In the genomic region with DNA sequence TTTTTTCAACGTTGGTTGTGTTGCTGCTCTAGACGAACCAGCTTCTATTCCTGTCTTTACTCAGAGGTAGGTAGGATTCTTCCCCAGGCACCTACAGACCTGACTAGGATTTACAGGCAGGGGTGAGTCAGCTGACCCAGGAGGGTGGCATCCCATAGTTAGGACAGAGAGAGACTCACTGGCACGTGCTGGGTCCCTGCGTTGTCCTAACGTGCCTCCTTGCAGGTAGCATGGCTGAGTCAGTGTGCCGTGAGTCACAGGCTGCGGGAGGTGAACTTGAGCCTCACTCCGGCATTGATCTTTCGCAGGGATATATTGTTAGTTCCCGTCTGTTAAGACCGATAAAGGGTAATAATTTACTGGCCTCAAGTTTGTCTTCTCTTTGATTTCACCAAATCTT, we compare ENCODE assay signal across 12 cellular contexts.
A peak's percentile ranks its signal among the peaks of the same experiment; 100 is the strongest.
DNase-seq lines count a peak whose midpoint lies in the region; ATAC-seq, FAIRE-seq and TF ChIP-seq lines count a peak whose summit lies in the region.
"Had no signal": no experiment of that assay in that cellular context is flagged by ENCODE, and none has a peak within 500 bp of the region (broad histone marks: within the 10 kb centered on the region; RNA-seq: fewer than 3 reads in every experiment).

No MANE protein-coding gene starts in this region.

- peaks cover 13 to 14% of the 10 kb centered on the region in 2 donors for H3K4me1 ChIP-seq in kidney (ENCODE audit: control insufficient read depth in 1 of 2, insufficient read depth in 1 of 2, low read depth in 1 of 2, low read length in 2 of 2)

- peak overlapping the region; percentile 26 for H3K27ac Mint-ChIP-seq in stimulated activated naive CD8-positive, alpha-beta T cell treated with anti-CD3 and anti-CD28 coated beads, Interleukin-15, Interleukin-2, amounts not matched to agents 100 ng/mL and 50 ng/mL, for 24 hours
- H3K27ac Mint-ChIP-seq in activated CD8-positive, alpha-beta T cell treated with anti-CD3 and anti-CD28 coated beads, Interleukin-2, amount 10 ng/mL, durations not matched to agents 7 days and 5 days, result peak overlapping the region; percentile 79
- no peak overlapping the region for H3K27ac Mint-ChIP-seq in WTC11

- no peak for FAIRE-seq in kidney (lab: Jason Lieb, UNC)

- no peak overlapping the region for H3K9ac ChIP-seq in kidney (ENCODE audit: low read length in 2 of 2)

- intact Hi-C loops in kidney (cut with DNase I), result no loop called here

- POLR2A ChIA-PET in activated CD8-positive, alpha-beta T cell treated with anti-CD3 and anti-CD28 coated beads, Interleukin-2, amount 10 ng/mL, durations not matched to agents 7 days and 5 days (lab: Charles Lee), result interaction anchor here (0.6 to 2.4 kb wide), 5 partner anchors 8 to 244 kb away, joined by 3 to 8 read pairs (median 3); partner anchors contain the start of gene PFKFB3
- POLR2A ChIA-PET in WTC11 (lab: Charles Lee), result interaction anchor here (0.7 kb wide), 1 partner anchor 178 kb away, joined by 4 read pairs; no protein-coding TSS in a partner anchor

- no peaks in the 10 kb centered on the region for H3K9me3 ChIP-seq in kidney (ENCODE audit: control insufficient read depth in 1 of 2, low read length in 2 of 2)
- no peaks in the 10 kb centered on the region for H3K9me3 ChIP-seq in MG63
- H3K9me3 ChIP-seq: suprapubic skin had no signal

- H3K4me1 Mint-ChIP-seq in stimulated activated naive CD8-positive, alpha-beta T cell treated with anti-CD3 and anti-CD28 coated beads, Interleukin-15, Interleukin-2, amounts not matched to agents 100 ng/mL and 50 ng/mL, for 24 hours (ENCODE audit: low read depth), result peaks cover 68% of the 10 kb centered on the region
- H3K4me1 Mint-ChIP-seq in activated CD8-positive, alpha-beta T cell treated with anti-CD3 and anti-CD28 coated beads, Interleukin-2, amount 10 ng/mL, durations not matched to agents 7 days and 5 days (ENCODE audit: low read depth), result peaks cover 64% of the 10 kb centered on the region
- H3K4me1 Mint-ChIP-seq in WTC11, result peaks cover 8% of the 10 kb centered on the region

- H3K9me3 Mint-ChIP-seq in stimulated activated naive CD8-positive, alpha-beta T cell treated with anti-CD3 and anti-CD28 coated beads, Interleukin-15, Interleukin-2, amounts not matched to agents 100 ng/mL and 50 ng/mL, for 24 hours, result peaks cover under 1% of the 10 kb centered on the region
- H3K9me3 Mint-ChIP-seq in activated CD8-positive, alpha-beta T cell treated with anti-CD3 and anti-CD28 coated beads, Interleukin-2, amount 10 ng/mL, durations not matched to agents 7 days and 5 days (ENCODE audit: insufficient read depth), result peaks cover 22% of the 10 kb centered on the region
- peaks cover 13% of the 10 kb centered on the region for H3K9me3 Mint-ChIP-seq in WTC11

- CTCF ChIA-PET in activated CD8-positive, alpha-beta T cell treated with anti-CD3 and anti-CD28 coated beads, Interleukin-2, amount 10 ng/mL, durations not matched to agents 7 days and 5 days (lab: Charles Lee), result interaction anchor here (1.8 to 2.5 kb wide), 2 partner anchors 48 to 102 kb away, joined by 10 to 22 read pairs; no protein-coding TSS in a partner anchor
- CTCF ChIA-PET in WTC11 (lab: Charles Lee), result interaction anchor here (0.5 to 1.4 kb wide), 2 partner anchors 103 to 356 kb away, joined by 3 read pairs; no protein-coding TSS in a partner anchor

- H3K4me3 ChIP-seq in kidney (ENCODE audit: low read length in 2 of 2), result no peak overlapping the region
- no peak overlapping the region for H3K4me3 ChIP-seq in MG63
- H3K4me3 ChIP-seq: skin epidermis, suprapubic skin had no signal

- peaks cover 5% of the 10 kb centered on the region for H3K36me3 Mint-ChIP-seq in stimulated activated naive CD8-positive, alpha-beta T cell treated with anti-CD3 and anti-CD28 coated beads, Interleukin-15, Interleukin-2, amounts not matched to agents 100 ng/mL and 50 ng/mL, for 24 hours (ENCODE audit: low read depth)
- peaks cover 39% of the 10 kb centered on the region for H3K36me3 Mint-ChIP-seq in activated CD8-positive, alpha-beta T cell treated with anti-CD3 and anti-CD28 coated beads, Interleukin-2, amount 10 ng/mL, durations not matched to agents 7 days and 5 days (ENCODE audit: low read depth)
- no peaks in the 10 kb centered on the region; the same call in 1 of the 2 replicates for H3K36me3 Mint-ChIP-seq in WTC11

- H3K36me3 ChIP-seq in kidney (ENCODE audit: control insufficient read depth in 1 of 2, insufficient read depth in 2 of 2, low read length in 2 of 2), result no peaks in the 10 kb centered on the region
- H3K36me3 ChIP-seq in MG63, result no peaks in the 10 kb centered on the region
- H3K36me3 ChIP-seq: suprapubic skin had no signal

- H3K4me3 Mint-ChIP-seq in stimulated activated naive CD8-positive, alpha-beta T cell treated with anti-CD3 and anti-CD28 coated beads, Interleukin-15, Interleukin-2, amounts not matched to agents 100 ng/mL and 50 ng/mL, for 24 hours, result peak overlapping the region; percentile 5
- H3K4me3 Mint-ChIP-seq in activated CD8-positive, alpha-beta T cell treated with anti-CD3 and anti-CD28 coated beads, Interleukin-2, amount 10 ng/mL, durations not matched to agents 7 days and 5 days, result no peak overlapping the region
- H3K4me3 Mint-ChIP-seq in WTC11, result no peak overlapping the region

- DNase-seq in stimulated activated naive CD8-positive, alpha-beta T cell treated with anti-CD3 and anti-CD28 coated beads, Interleukin-15, Interleukin-2, amounts not matched to agents 100 U/mL and 50 U/mL, for 24 hours, result no peak
- DNase-seq in activated CD8-positive, alpha-beta T cell treated with anti-CD3 and anti-CD28 coated beads, Interleukin-2, amount 10 ng/mL, durations not matched to agents 7 days and 5 days, result no peak
- DNase-seq in kidney (peak; percentile 90), MG63 (no peak), superior temporal gyrus (ENCODE audit: extremely low spot score) (no peak), WTC11 (ENCODE audit: low spot score) (no peak)
- DNase-seq: HCEC 1CT, NCI-H2171 had no signal

- H3K27ac ChIP-seq in kidney (ENCODE audit: low read depth in 2 of 2, low read length in 2 of 2), result peak overlapping the region in 1 of 2 donors; percentile 24
- H3K27ac ChIP-seq: suprapubic skin had no signal

- H3K27me3 ChIP-seq in MG63, result no peaks in the 10 kb centered on the region
- H3K27me3 ChIP-seq: suprapubic skin had no signal

- no peaks in the 10 kb centered on the region for H3K27me3 Mint-ChIP-seq in stimulated activated naive CD8-positive, alpha-beta T cell treated with anti-CD3 and anti-CD28 coated beads, Interleukin-15, Interleukin-2, amounts not matched to agents 100 ng/mL and 50 ng/mL, for 24 hours
- H3K27me3 Mint-ChIP-seq in activated CD8-positive, alpha-beta T cell treated with anti-CD3 and anti-CD28 coated beads, Interleukin-2, amount 10 ng/mL, durations not matched to agents 7 days and 5 days (ENCODE audit: low read depth), result no peaks in the 10 kb centered on the region
- no peaks in the 10 kb centered on the region for H3K27me3 Mint-ChIP-seq in WTC11 (ENCODE audit: low read depth)

- no peak for TF ChIP-seq CTCF in kidney (IDR thresholded peaks at IDR 0.05; ENCODE audit: borderline replicate concordance, extremely low read depth, insufficient read depth)
- no peak for TF ChIP-seq CTCF in WTC11 (IDR thresholded peaks at IDR 0.05)

- ATAC-seq in stimulated activated naive CD8-positive, alpha-beta T cell treated with anti-CD3 and anti-CD28 coated beads, Interleukin-15, Interleukin-2, amounts not matched to agents 100 U/mL and 50 U/mL, for 24 hours, result no peak
- no peak for ATAC-seq in activated CD8-positive, alpha-beta T cell treated with anti-CD3 and anti-CD28 coated beads, Interleukin-2, amount 10 ng/mL, durations not matched to agents 7 days and 5 days
- no peak for ATAC-seq in HG02938 (IDR thresholded peaks at IDR 0.05; ENCODE audit: unreplicated experiment)
- ATAC-seq in WTC11, result no peak

TF ChIP-seq in WTC11, 78 proteins besides CTCF, POLR2A, EP300 and RAD21 (continues in another document):
- TF ChIP-seq ERG (CRISPR knock-in tag; IDR thresholded peaks at IDR 0.05) (no peak), FOXP1 (CRISPR knock-in tag; IDR thresholded peaks at IDR 0.05; ENCODE audit: borderline replicate concordance) (no peak), MAX (CRISPR knock-in tag; IDR thresholded peaks at IDR 0.05) (no peak), ZNF423 (CRISPR knock-in tag; IDR thresholded peaks at IDR 0.05) (no peak), FOXJ3 (CRISPR knock-in tag; IDR thresholded peaks at IDR 0.05; ENCODE audit: borderline replicate concordance) (no peak)
- TF ChIP-seq, protein P1, sequence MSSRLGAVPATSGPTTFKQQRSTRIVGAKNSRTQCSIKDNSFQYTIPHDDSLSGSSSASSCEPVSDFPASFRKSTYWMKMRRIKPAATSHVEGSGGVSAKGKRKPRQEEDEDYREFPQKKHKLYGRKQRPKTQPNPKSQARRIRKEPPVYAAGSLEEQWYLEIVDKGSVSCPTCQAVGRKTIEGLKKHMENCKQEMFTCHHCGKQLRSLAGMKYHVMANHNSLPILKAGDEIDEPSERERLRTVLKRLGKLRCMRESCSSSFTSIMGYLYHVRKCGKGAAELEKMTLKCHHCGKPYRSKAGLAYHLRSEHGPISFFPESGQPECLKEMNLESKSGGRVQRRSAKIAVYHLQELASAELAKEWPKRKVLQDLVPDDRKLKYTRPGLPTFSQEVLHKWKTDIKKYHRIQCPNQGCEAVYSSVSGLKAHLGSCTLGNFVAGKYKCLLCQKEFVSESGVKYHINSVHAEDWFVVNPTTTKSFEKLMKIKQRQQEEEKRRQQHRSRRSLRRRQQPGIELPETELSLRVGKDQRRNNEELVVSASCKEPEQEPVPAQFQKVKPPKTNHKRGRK (CRISPR knock-in tag; IDR thresholded peaks at IDR 0.05; ENCODE audit: borderline replicate concordance), result no peak
